Comparison of ENCODE assay signal across 18 cellular contexts in the genomic region with DNA sequence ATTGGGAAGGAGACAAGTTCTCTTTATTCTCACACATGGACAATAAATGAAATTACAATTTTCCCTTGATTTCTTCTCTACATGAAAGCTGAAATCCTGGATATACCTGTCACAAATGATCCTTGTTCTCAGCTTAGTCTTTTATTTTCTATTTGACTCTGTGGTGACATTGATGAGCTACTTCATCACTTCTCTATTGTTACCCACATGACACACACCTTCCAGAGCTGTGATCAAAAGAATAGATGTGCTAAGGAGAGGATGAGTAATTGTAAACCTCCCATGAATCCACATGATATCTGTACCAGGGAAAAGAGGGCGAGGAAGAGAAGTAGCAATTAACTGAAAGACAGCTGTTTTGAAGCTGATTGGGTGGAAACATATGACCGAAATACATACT.
"Had no signal": no experiment of that assay in that cellular context is flagged by ENCODE, and none has a peak within 500 bp of the region (broad histone marks: within the 10 kb centered on the region; RNA-seq: fewer than 3 reads in every experiment).

No MANE protein-coding gene starts in this region.

- H3K4me1 ChIP-seq: body of pancreas, lower lobe of right lung, right lobe of liver, upper lobe of left lung had no signal

- H3K36me3 Mint-ChIP-seq: stimulated activated effector memory CD8-positive, alpha-beta T cell treated with anti-CD3 and anti-CD28 coated beads, Interleukin-12 subunit alpha, Interleukin-12 subunit beta, amount 100 ng/mL, for 72 hours had no signal

- H3K9me3 ChIP-seq: body of pancreas, lower lobe of right lung, right lobe of liver, thoracic aorta, upper lobe of left lung had no signal

- H3K36me3 ChIP-seq: lower lobe of right lung, right lobe of liver, thoracic aorta, upper lobe of left lung had no signal

- ATAC-seq: activated T-cell treated with anti-CD3 and anti-CD28 coated beads, Interleukin-2, amount 50 U/mL, for 4 hours; body of pancreas; lower lobe of right lung; right lobe of liver; stimulated activated effector memory CD8-positive, alpha-beta T cell treated with anti-CD3 and anti-CD28 coated beads, Interleukin-12 subunit alpha, Interleukin-12 subunit beta, amount 100 ng/mL, for 72 hours had no signal

- H3K27ac Mint-ChIP-seq: activated CD4-positive, alpha-beta T cell treated with anti-CD3 and anti-CD28 coated beads, Interleukin-2, amount 10 ng/mL, durations not matched to agents 7 days and 5 days; activated naive CD4-positive, alpha-beta T cell treated with anti-CD3 and anti-CD28 coated beads for 36 hours; nephron progenitor cell; stimulated activated effector memory CD8-positive, alpha-beta T cell treated with anti-CD3 and anti-CD28 coated beads, Interleukin-12 subunit alpha, Interleukin-12 subunit beta, amount 100 ng/mL, for 72 hours had no signal

- H3K9me3 Mint-ChIP-seq: activated CD4-positive, alpha-beta T cell treated with anti-CD3 and anti-CD28 coated beads, Interleukin-2, amount 10 ng/mL, durations not matched to agents 7 days and 5 days; activated naive CD4-positive, alpha-beta T cell treated with anti-CD3 and anti-CD28 coated beads for 36 hours; activated T-cell treated with anti-CD3 and anti-CD28 coated beads, Interleukin-2, amount 50 U/mL, for 4 hours; nephron progenitor cell; stimulated activated effector memory CD8-positive, alpha-beta T cell treated with anti-CD3 and anti-CD28 coated beads, Interleukin-12 subunit alpha, Interleukin-12 subunit beta, amount 100 ng/mL, for 72 hours had no signal

- DNase-seq: activated CD4-positive, alpha-beta T cell treated with anti-CD3 and anti-CD28 coated beads, Interleukin-2, amount 10 ng/mL, durations not matched to agents 7 days and 5 days; activated CD8-positive, alpha-beta memory T cell treated with anti-CD3 and anti-CD28 coated beads, Interleukin-2, amount 50 U/mL, for 4 hours; activated naive CD4-positive, alpha-beta T cell treated with anti-CD3 and anti-CD28 coated beads for 36 hours; activated T-cell treated with anti-CD3 and anti-CD28 coated beads, Interleukin-2, amount 50 U/mL, for 4 hours; body of pancreas; central memory CD4-positive, alpha-beta T cell; erythroblast; foreskin melanocyte; islet precursor cell; lower lobe of right lung; nephron progenitor cell; right lobe of liver; stimulated activated CD4-positive, alpha-beta T cell treated with anti-CD3 and anti-CD28 coated beads, Interleukin-4, amount 100 ng/mL, for 24 hours; upper lobe of left lung had no signal

- H3K4me3 ChIP-seq: body of pancreas, coronary artery, lower lobe of right lung, right lobe of liver, smooth muscle cell, thoracic aorta, upper lobe of left lung had no signal

- H3K4me3 Mint-ChIP-seq: activated CD4-positive, alpha-beta T cell treated with anti-CD3 and anti-CD28 coated beads, Interleukin-2, amount 10 ng/mL, durations not matched to agents 7 days and 5 days; activated naive CD4-positive, alpha-beta T cell treated with anti-CD3 and anti-CD28 coated beads for 36 hours; activated T-cell treated with anti-CD3 and anti-CD28 coated beads, Interleukin-2, amount 50 U/mL, for 4 hours; nephron progenitor cell; stimulated activated effector memory CD8-positive, alpha-beta T cell treated with anti-CD3 and anti-CD28 coated beads, Interleukin-12 subunit alpha, Interleukin-12 subunit beta, amount 100 ng/mL, for 72 hours had no signal

- H3K4me1 Mint-ChIP-seq: activated CD4-positive, alpha-beta T cell treated with anti-CD3 and anti-CD28 coated beads, Interleukin-2, amount 10 ng/mL, durations not matched to agents 7 days and 5 days; nephron progenitor cell; stimulated activated effector memory CD8-positive, alpha-beta T cell treated with anti-CD3 and anti-CD28 coated beads, Interleukin-12 subunit alpha, Interleukin-12 subunit beta, amount 100 ng/mL, for 72 hours had no signal
